22 cellular contexts compared by ENCODE assay signal in genomic region chr6:1945235-1945832, GRCh38.
"Had no signal": no experiment of that assay in that cellular context is flagged by ENCODE, and none has a peak within 500 bp of the region (broad histone marks: within the 10 kb centered on the region; RNA-seq: fewer than 3 reads in every experiment).

No MANE protein-coding gene starts in this region.

- DNase-seq: cortex of kidney; dorsolateral prefrontal cortex; effector memory CD4-positive, alpha-beta T cell; glutamatergic neuron; kidney; left cardiac atrium; left ventricle myocardium superior; naive thymus-derived CD4-positive, alpha-beta T cell; posterior cingulate gyrus; sigmoid colon; stimulated activated CD4-positive, alpha-beta T cell treated with anti-CD3 and anti-CD28 coated beads, Interleukin-2, amount 100 ng/mL, for 24 hours; stimulated activated CD4-positive, alpha-beta T cell treated with anti-CD3 and anti-CD28 coated beads, Interleukin-4, amount 100 ng/mL, for 4 hours; stimulated activated naive CD4-positive, alpha-beta T cell; stomach; substantia nigra; transverse colon had no signal

- H3K4me3 ChIP-seq: dorsolateral prefrontal cortex, esophagus muscularis mucosa, gastroesophageal sphincter, sigmoid colon, skin epidermis, stomach, thoracic aorta, transverse colon had no signal

- H3K4me1 Mint-ChIP-seq: naive thymus-derived CD4-positive, alpha-beta T cell; neural crest cell had no signal

- H3K27me3 Mint-ChIP-seq: naive thymus-derived CD4-positive, alpha-beta T cell had no signal

- H3K27me3 ChIP-seq: esophagus muscularis mucosa, gastroesophageal sphincter, sigmoid colon, stomach, transverse colon had no signal

- H3K27ac ChIP-seq: dorsolateral prefrontal cortex, epithelial cell of prostate, esophagus muscularis mucosa, gastroesophageal sphincter, sigmoid colon, skin epidermis, stomach, thoracic aorta, transverse colon had no signal

- H3K4me1 ChIP-seq: esophagus muscularis mucosa, gastroesophageal sphincter, sigmoid colon, stomach, transverse colon had no signal

- H3K36me3 ChIP-seq: esophagus muscularis mucosa, gastroesophageal sphincter, sigmoid colon, thoracic aorta had no signal

- H3K9me3 ChIP-seq: esophagus muscularis mucosa, gastroesophageal sphincter, sigmoid colon, stomach, thoracic aorta, transverse colon had no signal

- H3K4me3 Mint-ChIP-seq: naive thymus-derived CD4-positive, alpha-beta T cell; neural crest cell had no signal

- H3K9me3 Mint-ChIP-seq: naive thymus-derived CD4-positive, alpha-beta T cell; neural crest cell had no signal

- ATAC-seq: gastroesophageal sphincter; left cardiac atrium; left ventricle myocardium superior; naive thymus-derived CD4-positive, alpha-beta T cell had no signal
